21 cellular contexts compared by ENCODE assay signal in the genomic region with DNA sequence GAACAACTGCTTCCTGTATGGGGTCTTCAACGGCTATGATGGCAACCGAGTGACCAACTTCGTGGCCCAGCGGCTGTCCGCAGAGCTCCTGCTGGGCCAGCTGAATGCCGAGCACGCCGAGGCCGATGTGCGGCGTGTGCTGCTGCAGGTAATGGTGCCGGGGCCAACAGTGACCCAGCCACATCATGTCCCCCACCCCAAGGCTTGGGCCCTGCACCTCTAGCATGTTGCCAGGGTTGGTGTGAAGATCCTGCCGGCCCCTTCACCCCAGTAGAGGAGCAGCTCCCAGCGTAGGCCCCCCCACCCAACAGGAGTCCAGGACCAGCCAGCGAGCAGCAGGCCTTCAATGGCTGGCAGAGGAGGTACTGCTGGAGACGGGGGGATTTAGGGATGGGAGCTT. TPM values are rescaled to one million over a fixed set of nuclear protein-coding genes. Genes with fewer than 3 reads are reported as not detected.
DNase-seq lines count a peak whose midpoint lies in the region; ATAC-seq and TF ChIP-seq lines count a peak whose summit lies in the region.
"Had no signal": no experiment of that assay in that cellular context is flagged by ENCODE, and none has a peak within 500 bp of the region (broad histone marks: within the 10 kb centered on the region; RNA-seq: fewer than 3 reads in every experiment).

No MANE protein-coding gene starts in this region.

- H2AFZ ChIP-seq in hepatocyte = no peak overlapping the region
- no peak overlapping the region for H2AFZ ChIP-seq in smooth muscle cell (ENCODE audit: low read depth)
- H2AFZ ChIP-seq: GM23338 had no signal

- WGBS in hepatocyte (ENCODE audit: low lambda C conversion rate, missing lambda C conversion rate) = 98% methylated on average over 16 of the region's 16 CpGs
- WGBS in smooth muscle cell (ENCODE audit: low lambda C conversion rate) = 96% methylated on average over 16 of the region's 16 CpGs

- no peak overlapping the region for H3K4me2 ChIP-seq in hepatocyte
- no peak overlapping the region for H3K4me2 ChIP-seq in smooth muscle cell
- H3K4me2 ChIP-seq: A549, GM23338 had no signal

- H3K9me3 ChIP-seq in right atrium auricular region = no peaks in the 10 kb centered on the region
- no peaks in the 10 kb centered on the region for H3K9me3 ChIP-seq in hepatocyte (ENCODE audit: low read depth)
- H3K9me3 ChIP-seq in smooth muscle cell (replicated peaks; ENCODE audit: low read depth) = no peaks in the 10 kb centered on the region
- H3K9me3 ChIP-seq: A549, BE2C had no signal

- H3K36me3 ChIP-seq in right atrium auricular region = peaks cover 50% of the 10 kb centered on the region
- H3K36me3 ChIP-seq in hepatocyte (replicated peaks; ENCODE audit: insufficient read depth, low read depth) = no peaks in the 10 kb centered on the region
- no peaks in the 10 kb centered on the region for H3K36me3 ChIP-seq in smooth muscle cell (ENCODE audit: low read depth)

- DNase-seq in right atrium auricular region (ENCODE audit: low spot score) (no peak), Right ventricle myocardium superior (no peak), hepatocyte (ENCODE audit: low spot score) (peak; percentile 3), posterior vena cava (ENCODE audit: low spot score) (peak; percentile 52), smooth muscle cell (lab: John Stamatoyannopoulos, UW; ENCODE audit: unreplicated experiment) (no peak)
- DNase-seq in stimulated activated CD4-positive, alpha-beta T cell treated with anti-CD3 and anti-CD28 coated beads, Interleukin-4, amount 100 ng/mL, for 1 hour = no peak
- DNase-seq: BE2C; CD8-positive, alpha-beta T cell; DMS153; HCEC 1CT; KG1; NCI-H1092; NCI-H1436; NCI-H187 treated with DMSO at 0.1 percent for 48 hours; NCI-H2107; NCI-H69; SHP77 had no signal

- H3K9me2 ChIP-seq in hepatocyte (replicated peaks; ENCODE audit: insufficient read depth) = no peaks in the 10 kb centered on the region

- peak overlapping the region; percentile 37 to 54 for H3K27ac ChIP-seq in right atrium auricular region
- no peak overlapping the region for H3K27ac ChIP-seq in hepatocyte
- H3K27ac ChIP-seq in smooth muscle cell (ENCODE audit: low read depth) = no peak overlapping the region
- H3K27ac ChIP-seq: A549 had no signal

- no peaks in the 10 kb centered on the region for H3K27me3 ChIP-seq in right atrium auricular region
- H3K27me3 ChIP-seq in hepatocyte = no peaks in the 10 kb centered on the region
- H3K27me3 ChIP-seq in smooth muscle cell (ENCODE audit: low read depth) = no peaks in the 10 kb centered on the region
- H3K27me3 ChIP-seq: BE2C had no signal

- H3K4me1 ChIP-seq in right atrium auricular region (peaks cover 0 to 26% of the 10 kb centered on the region in 2 donors), hepatocyte (ENCODE audit: insufficient read depth) (no peaks in the 10 kb centered on the region), smooth muscle cell (ENCODE audit: low read depth) (no peaks in the 10 kb centered on the region)
- H3K4me1 ChIP-seq: A549, BE2C had no signal

- H3K79me2 ChIP-seq in hepatocyte (peaks cover 5% of the 10 kb centered on the region), smooth muscle cell (ENCODE audit: low read depth) (peaks cover 14% of the 10 kb centered on the region)

- no peaks in the 10 kb centered on the region for H4K20me1 ChIP-seq in hepatocyte (ENCODE audit: insufficient read depth, poor library complexity, severe bottlenecking)
- H4K20me1 ChIP-seq in smooth muscle cell (ENCODE audit: low read depth) = peaks cover 61% of the 10 kb centered on the region

- H3K9ac ChIP-seq in smooth muscle cell (ENCODE audit: low read depth) = no peak overlapping the region

- H3K4me3 ChIP-seq in right atrium auricular region (no peak overlapping the region), hepatocyte (no peak overlapping the region), smooth muscle cell (no peak overlapping the region)
- H3K4me3 ChIP-seq: A549, GM23338 had no signal

- TF ChIP-seq CTCF in right atrium auricular region (IDR thresholded peaks at IDR 0.05) (no peak), hepatocyte (IDR thresholded peaks at IDR 0.05; ENCODE audit: poor library complexity) (no peak), smooth muscle cell (IDR thresholded peaks at IDR 0.05; ENCODE audit: borderline replicate concordance, insufficient read depth, poor library complexity, severe bottlenecking) (no peak)

- H3F3A ChIP-seq in smooth muscle cell (ENCODE audit: low read depth) = peaks cover 7% of the 10 kb centered on the region

- no peak for ATAC-seq in Right ventricle myocardium superior (ENCODE audit: poor library complexity)
- no peak for ATAC-seq in activated CD4-positive, CD25-positive, alpha-beta regulatory T cell treated with anti-CD3 and anti-CD28 coated beads, Interleukin-2, amount 50 U/mL, for 24 hours
- ATAC-seq: A549; CD8-positive, alpha-beta T cell; GM23338 had no signal

- intact Hi-C loops in Right ventricle myocardium superior (cut with DNase I) = no loop called here
- intact Hi-C loops in posterior vena cava (cut with DNase I) = no loop called here

RNA-seq across cellular contexts. Expression of a gene that starts 15.9 kb away (rescaled TPM):
- total RNA-seq in right atrium auricular region (10 to 100 TPM; 13.0 to 13.7 TPM), Right ventricle myocardium superior (17.3 TPM), hepatocyte (13.3 and 14.0 TPM in 2 replicates), posterior vena cava (10 to 100 TPM; 20.0 to 20.7 TPM), smooth muscle cell (12.9 and 14.8 TPM in 2 replicates)
- polyA plus RNA-seq in hepatocyte (8.6 and 10.7 TPM in 2 replicates), smooth muscle cell (11.1 and 13.6 TPM in 2 replicates)

RNA-seq across cellular contexts. Expression of a gene that starts 41.3 kb away (rescaled TPM):
- total RNA-seq in right atrium auricular region = 10 to 100 TPM in 1 of 2 donors, 1 to 10 TPM in 1; 2.9 to 11.3 TPM
- total RNA-seq in Right ventricle myocardium superior = 3.9 TPM
- 20.0 and 22.3 TPM in 2 replicates for total RNA-seq in hepatocyte
- polyA plus RNA-seq in hepatocyte = 5.5 and 7.0 TPM in 2 replicates
- 1 to 10 TPM; 2.3 to 3.2 TPM for total RNA-seq in posterior vena cava
- 7.8 and 9.4 TPM in 2 replicates for total RNA-seq in smooth muscle cell
- polyA plus RNA-seq in smooth muscle cell = 3.9 and 4.4 TPM in 2 replicates
- total RNA-seq: RPMI7951 had no signal

Comparison
In these comparisons a context has a peak if more than half of its experiments do, and no peak if none do; other contexts are left out.
1. DNase-seq: peak in hepatocyte (single experiment) and posterior vena cava (single experiment); none in right atrium auricular region (single experiment), Right ventricle myocardium superior (single experiment), stimulated activated CD4-positive, alpha-beta T cell treated with anti-CD3 and anti-CD28 coated beads, Interleukin-4, amount 100 ng/mL, for 1 hour (single experiment) and smooth muscle cell (single experiment).
2. H3K27ac ChIP-seq: peak in right atrium auricular region (2 of 2); none in hepatocyte (single experiment) and smooth muscle cell (single experiment).